In the genomic region with DNA sequence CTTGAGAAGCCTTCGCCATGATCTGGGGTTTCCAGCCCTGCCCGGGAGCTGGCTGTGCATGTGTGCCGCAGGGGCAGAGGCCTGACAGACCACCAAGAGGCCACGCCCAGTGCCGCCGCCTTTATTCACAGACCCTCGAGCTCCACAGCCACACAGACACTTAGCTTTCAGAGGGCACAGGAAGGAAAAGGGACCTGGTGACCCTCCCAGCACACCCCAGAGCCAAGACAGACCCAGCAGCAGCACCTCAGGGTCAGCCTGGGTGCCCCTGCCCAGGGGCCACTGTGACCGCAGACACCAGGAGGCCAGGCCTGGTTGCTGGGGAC, we compare ENCODE assay signal across 13 cellular contexts. TPM values are rescaled to one million over a fixed set of nuclear protein-coding genes. Genes with fewer than 3 reads are reported as not detected.
DNase-seq lines count a peak whose midpoint lies in the region; ATAC-seq, FAIRE-seq and TF ChIP-seq lines count a peak whose summit lies in the region.
"Had no signal": no experiment of that assay in that cellular context is flagged by ENCODE, and none has a peak within 500 bp of the region (broad histone marks: within the 10 kb centered on the region; RNA-seq: fewer than 3 reads in every experiment).

No MANE protein-coding gene starts in this region.

- peaks cover 0 to 14% of the 10 kb centered on the region in 2 donors for H3K4me1 ChIP-seq in kidney (ENCODE audit: control insufficient read depth in 1 of 2, insufficient read depth in 1 of 2, low read depth in 1 of 2, low read length in 2 of 2)

- no peak for TF ChIP-seq CTCF in C4-2B (conservative IDR thresholded peaks at IDR 0.05)
- TF ChIP-seq CTCF in VCaP (conservative IDR thresholded peaks at IDR 0.05), result no peak
- TF ChIP-seq CTCF in kidney (IDR thresholded peaks at IDR 0.05; ENCODE audit: borderline replicate concordance, extremely low read depth, insufficient read depth), result no peak

- H3K27ac ChIP-seq in C4-2B (peak overlapping the region; percentile 96), VCaP (peak overlapping the region; percentile 93), kidney (ENCODE audit: low read depth in 2 of 2, low read length in 2 of 2) (peak overlapping the region; percentile 83 to 93), skin epidermis (peak overlapping the region in 20 of 21 experiments; percentile 31 to 94 (median 76))

- FAIRE-seq in kidney (lab: Jason Lieb, UNC), result no peak
- FAIRE-seq: HTR-8/SVneo had no signal

- H3K4me3 ChIP-seq in kidney (ENCODE audit: low read length in 2 of 2), result no peak overlapping the region
- no peak overlapping the region for H3K4me3 ChIP-seq in skin epidermis

- no peaks in the 10 kb centered on the region for H3K9me3 ChIP-seq in kidney (ENCODE audit: control insufficient read depth in 1 of 2, low read length in 2 of 2)

- no peak for ATAC-seq in HG02571 (IDR thresholded peaks at IDR 0.05; ENCODE audit: unreplicated experiment)

- peak overlapping the region in 1 of 2 donors; percentile 69 for H3K9ac ChIP-seq in kidney (ENCODE audit: low read length in 2 of 2)

- DNase-seq in kidney (no peak), DMS 273 treated with DMSO at 0.1 percent for 48 hours (lab: John Stamatoyannopoulos, UW) (no peak), RPMI8226 (no peak), inferior parietal cortex (ENCODE audit: extremely low spot score) (no peak)

- H3K36me3 ChIP-seq in kidney (ENCODE audit: control insufficient read depth in 1 of 2, insufficient read depth in 2 of 2, low read length in 2 of 2), result no peaks in the 10 kb centered on the region

- intact Hi-C loops in kidney (cut with DNase I), result no loop called here

RNA-seq across cellular contexts. Expression of a gene that starts 10.8 kb away (rescaled TPM):
- total RNA-seq in kidney, result 88.3 TPM
- 151 TPM for polyA plus RNA-seq in kidney (ENCODE audit: insufficient read depth, low read depth, low replicate concordance)

RNA-seq across cellular contexts. Expression of a gene that starts 12.6 kb away (rescaled TPM):
- not detected for total RNA-seq in kidney
- polyA plus RNA-seq in kidney (ENCODE audit: insufficient read depth, low read depth, low replicate concordance), result not detected
- total RNA-seq: left lobe of liver, temporal lobe had no signal
- polyA plus RNA-seq: BJ had no signal

RNA-seq across cellular contexts. Expression of a gene that starts 18.3 kb away (rescaled TPM):
- total RNA-seq in kidney, result 9.3 TPM
- polyA plus RNA-seq in kidney (ENCODE audit: insufficient read depth, low read depth, low replicate concordance), result 37.2 TPM
- total RNA-seq: SK-MEL-5, temporal lobe had no signal
- polyA plus RNA-seq: BJ had no signal

RNA-seq across cellular contexts. Expression of a gene that starts 38.1 kb away (rescaled TPM):
- total RNA-seq in kidney, result 482 TPM
- polyA plus RNA-seq in kidney (ENCODE audit: insufficient read depth, low read depth, low replicate concordance), result 411 TPM

RNA-seq across cellular contexts. Expression of a gene that starts 48.9 kb away (rescaled TPM):
- total RNA-seq in kidney, result 453 TPM
- 424 TPM for polyA plus RNA-seq in kidney (ENCODE audit: insufficient read depth, low read depth, low replicate concordance)
